ENCODE assay signal across 8 cellular contexts in the genomic region with DNA sequence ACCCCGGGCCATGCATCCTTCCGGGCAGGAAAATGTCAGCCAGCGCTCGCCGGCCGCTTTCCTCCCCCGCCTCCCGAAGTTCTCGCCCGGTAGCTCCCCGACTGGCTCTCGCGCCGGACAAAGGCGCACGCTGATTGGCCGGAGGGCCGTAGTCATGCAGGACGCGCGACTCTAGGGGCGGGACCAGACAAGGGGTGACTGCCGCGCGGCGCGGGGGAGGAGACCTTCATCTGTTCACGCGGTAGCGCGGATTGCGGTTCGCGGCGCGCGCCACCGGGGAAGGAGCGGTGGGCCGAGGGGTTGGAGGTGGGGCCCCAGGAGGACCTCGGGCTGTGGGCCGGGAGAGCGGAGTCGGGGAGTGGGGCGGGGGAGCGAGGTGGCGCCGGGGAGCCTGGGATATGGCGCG. TPM values are rescaled to one million over a fixed set of nuclear protein-coding genes. Genes with fewer than 3 reads are reported as not detected.
A peak's percentile ranks its signal among the peaks of the same experiment; 100 is the strongest.
DNase-seq lines count a peak whose midpoint lies in the region; ATAC-seq lines count a peak whose summit lies in the region.

A gene (plus strand): TSS at position 221 of the 406 bp plus-strand sequence. CDS start 178 bp downstream, at position 399.

- peak; percentile 94 for DNase-seq in Caki2 (ENCODE audit: low read depth)
- DNase-seq in HUDEP-2 (lab: John Stamatoyannopoulos, UW; ENCODE audit: unreplicated experiment in 76 of 76), result peak; percentile 18 to 98 (median 93)
- peak; percentile 95 for DNase-seq in NOMO-1 treated with dmso at 0.1 percent for 144 hours (lab: John Stamatoyannopoulos, UW; ENCODE audit: unreplicated experiment)
- DNase-seq in activated CD8-positive, alpha-beta memory T cell treated with anti-CD3 and anti-CD28 coated beads for 4 hours (ENCODE audit: low read depth in 2 of 2), result peak; percentile 78 to 83
- peak; percentile 84 to 90 (median 90) for DNase-seq in effector memory CD8-positive, alpha-beta T cell
- peak; percentile 86 to 87 for DNase-seq in memory B cell (ENCODE audit: low spot score in 2 of 2)
- DNase-seq in stimulated activated CD8-positive, alpha-beta memory T cell treated with anti-CD3 and anti-CD28 coated beads, Interleukin-12 subunit alpha, Interleukin-12 subunit beta, amount 100 ng/mL, for 1 hour (ENCODE audit: low read depth), result peak; percentile 78

- H3K9me3 Mint-ChIP-seq in effector memory CD8-positive, alpha-beta T cell, result no peaks in the 10 kb centered on the region
- H3K9me3 Mint-ChIP-seq in memory B cell, result peaks cover 1% of the 10 kb centered on the region

- no peaks in the 10 kb centered on the region for H3K27me3 Mint-ChIP-seq in effector memory CD8-positive, alpha-beta T cell
- H3K27me3 Mint-ChIP-seq in memory B cell, result no peaks in the 10 kb centered on the region

- in situ Hi-C loops in Caki2 (cut with HindIII; ENCODE audit: low pct_unique_long_range_greater_than_20kb, low sequenced_read_pairs), result no loop called here

- ATAC-seq in GM21390 (IDR thresholded peaks at IDR 0.05; ENCODE audit: unreplicated experiment) (peak; percentile 97), memory B cell (ENCODE audit: low read depth) (peak; percentile 98)
- peak; percentile 96 for ATAC-seq in effector memory CD8-positive, alpha-beta T cell (replicated peaks)

- peaks cover 14 to 17% of the 10 kb centered on the region in 2 donors for H3K4me1 Mint-ChIP-seq in effector memory CD8-positive, alpha-beta T cell (ENCODE audit: low read depth in 2 of 2)
- peaks cover 12% of the 10 kb centered on the region for H3K4me1 Mint-ChIP-seq in memory B cell

- H3K36me3 Mint-ChIP-seq in effector memory CD8-positive, alpha-beta T cell (ENCODE audit: insufficient read depth), result peaks cover 7% of the 10 kb centered on the region
- peaks cover 10% of the 10 kb centered on the region for H3K36me3 Mint-ChIP-seq in memory B cell

- H3K4me3 Mint-ChIP-seq in effector memory CD8-positive, alpha-beta T cell, result peak within 1 kb of the TSS in 1 of 2 donors; percentile 92
- H3K4me3 Mint-ChIP-seq in memory B cell, result peak within 1 kb of the TSS; percentile 99

- peak within 1 kb of the TSS; percentile 92 to 95 for H3K27ac Mint-ChIP-seq in effector memory CD8-positive, alpha-beta T cell
- peak within 1 kb of the TSS; percentile 93 for H3K27ac Mint-ChIP-seq in memory B cell

RNA-seq across cellular contexts. Expression of the gene that starts here (rescaled TPM):
- 10.3 and 20.4 TPM in 2 replicates for total RNA-seq in Caki2 (2014; rRNA removed; shearing (Covaris generic); ENCODE audit: low replicate concordance)

Comparison
In these comparisons a context has a peak if more than half of its experiments do, and no peak if none do; other contexts are left out.
1. Peak in every context shown above with its lines: DNase-seq and ATAC-seq.